Comparison of ENCODE assay signal across 19 cellular contexts in genomic region chr10:49387029-49387428, GRCh38. TPM values are rescaled to one million over a fixed set of nuclear protein-coding genes. Genes with fewer than 3 reads are reported as not detected.
DNase-seq lines count a peak whose midpoint lies in the region; ATAC-seq and TF ChIP-seq lines count a peak whose summit lies in the region.
"Had no signal": no experiment of that assay in that cellular context is flagged by ENCODE, and none has a peak within 500 bp of the region (broad histone marks: within the 10 kb centered on the region; RNA-seq: fewer than 3 reads in every experiment).

No MANE protein-coding gene starts in this region.

- no peaks in the 10 kb centered on the region for H3K4me1 ChIP-seq in spleen
- H3K4me1 ChIP-seq: esophagus squamous epithelium, Peyer's patch had no signal

- no peak overlapping the region for H3K27ac ChIP-seq in spleen
- no peak overlapping the region for H3K27ac ChIP-seq in CD4-positive, alpha-beta T cell (ENCODE audit: low read depth, low read length)
- H3K27ac ChIP-seq: BLaER1, esophagus squamous epithelium, Peyer's patch had no signal

- DNase-seq in AG08395 (ENCODE audit: low spot score) (peak; percentile 47), HFFc6 (peak; percentile 92), amniotic stem cell (lab: John Stamatoyannopoulos, UW) (peak; percentile 41), iris pigment epithelial cell (ENCODE audit: low read depth) (peak; percentile 98), spleen (no peak), NCI-H1694 treated with DMSO at 0.1 percent for 48 hours (lab: John Stamatoyannopoulos, UW) (no peak)
- DNase-seq in CD4-positive, alpha-beta T cell, result no peak
- DNase-seq: activated CD8-positive, alpha-beta memory T cell treated with anti-CD3 and anti-CD28 coated beads for 24 hours; esophagus squamous epithelium; NCI-H1436; NCI-H510A; Peyer's patch; stimulated activated CD4-positive, alpha-beta T cell treated with anti-CD3 and anti-CD28 coated beads, Interleukin-2, amount 100 ng/mL, for 48 hours had no signal

- H3K9me3 Mint-ChIP-seq in HFFc6, result no peaks in the 10 kb centered on the region
- no peaks in the 10 kb centered on the region for H3K9me3 Mint-ChIP-seq in CD4-positive, alpha-beta T cell
- H3K9me3 Mint-ChIP-seq: central memory CD8-positive, alpha-beta T cell; stimulated activated memory B cell treated with anti-CD40 and anti-IgM and Interleukin-4, amounts not matched to agents 10 μg/mL and 1 μg/mL and 100 μg/mL, for 72 hours had no signal

- H3K9me3 ChIP-seq in spleen, result no peaks in the 10 kb centered on the region
- no peaks in the 10 kb centered on the region for H3K9me3 ChIP-seq in CD4-positive, alpha-beta T cell (ENCODE audit: control insufficient read depth, low read length)
- H3K9me3 ChIP-seq: BLaER1, esophagus squamous epithelium, Peyer's patch had no signal

- TF ChIP-seq POLR2A in spleen (IDR thresholded peaks at IDR 0.05), result no peak

- H3K36me3 Mint-ChIP-seq in HFFc6 (ENCODE audit: low read depth), result no peaks in the 10 kb centered on the region
- no peaks in the 10 kb centered on the region for H3K36me3 Mint-ChIP-seq in CD4-positive, alpha-beta T cell (ENCODE audit: low read depth)
- H3K36me3 Mint-ChIP-seq: stimulated activated memory B cell treated with anti-CD40 and anti-IgM and Interleukin-4, amounts not matched to agents 10 μg/mL and 1 μg/mL and 100 μg/mL, for 72 hours had no signal

- no peak for ATAC-seq in CD4-positive, alpha-beta T cell (ENCODE audit: poor library complexity)
- ATAC-seq in GM21576 (IDR thresholded peaks at IDR 0.05; ENCODE audit: unreplicated experiment), result no peak
- ATAC-seq: stimulated activated memory B cell treated with anti-CD40 and anti-IgM and Interleukin-4, amounts not matched to agents 10 μg/mL and 1 μg/mL and 100 μg/mL, for 72 hours had no signal

- H3K27me3 Mint-ChIP-seq in HFFc6 (ENCODE audit: insufficient read depth), result peaks cover 38% of the 10 kb centered on the region
- peaks cover 45% of the 10 kb centered on the region for H3K27me3 Mint-ChIP-seq in CD4-positive, alpha-beta T cell

- H3K4me3 ChIP-seq in spleen, result no peak overlapping the region
- H3K4me3 ChIP-seq: BLaER1, esophagus squamous epithelium, Peyer's patch had no signal

- CTCF ChIA-PET in CD4-positive, alpha-beta T cell (lab: Charles Lee), result no interaction called here

- POLR2A ChIA-PET in CD4-positive, alpha-beta T cell (lab: Charles Lee), result no interaction called here

- H3K4me3 Mint-ChIP-seq in HFFc6, result peak overlapping the region; percentile 46
- H3K4me3 Mint-ChIP-seq in CD4-positive, alpha-beta T cell, result no peak overlapping the region
- H3K4me3 Mint-ChIP-seq: central memory CD8-positive, alpha-beta T cell; stimulated activated memory B cell treated with anti-CD40 and anti-IgM and Interleukin-4, amounts not matched to agents 10 μg/mL and 1 μg/mL and 100 μg/mL, for 72 hours had no signal

- H3K27ac Mint-ChIP-seq in HFFc6, result peak overlapping the region; percentile 70
- H3K27ac Mint-ChIP-seq in CD4-positive, alpha-beta T cell, result no peak overlapping the region
- H3K27ac Mint-ChIP-seq: stimulated activated memory B cell treated with anti-CD40 and anti-IgM and Interleukin-4, amounts not matched to agents 10 μg/mL and 1 μg/mL and 100 μg/mL, for 72 hours had no signal

- H3K4me1 Mint-ChIP-seq in HFFc6 (ENCODE audit: low read depth), result peaks cover 24% of the 10 kb centered on the region
- H3K4me1 Mint-ChIP-seq in CD4-positive, alpha-beta T cell (ENCODE audit: low read depth), result no peaks in the 10 kb centered on the region
- H3K4me1 Mint-ChIP-seq: central memory CD8-positive, alpha-beta T cell; stimulated activated memory B cell treated with anti-CD40 and anti-IgM and Interleukin-4, amounts not matched to agents 10 μg/mL and 1 μg/mL and 100 μg/mL, for 72 hours had no signal

- 67 to 88% (median 77%) methylated on average over 7 of the region's 7 CpGs for WGBS in spleen, 5 donors

- peaks cover 0 to 83% (median 9%) of the 10 kb centered on the region in 7 donors for H3K27me3 ChIP-seq in spleen (replicated peaks in 1 of 7)
- peaks cover 19% of the 10 kb centered on the region for H3K27me3 ChIP-seq in CD4-positive, alpha-beta T cell (ENCODE audit: control insufficient read depth, insufficient read depth, low read length)
- H3K27me3 ChIP-seq: BLaER1 had no signal

- H3K36me3 ChIP-seq in spleen, result no peaks in the 10 kb centered on the region
- H3K36me3 ChIP-seq: BLaER1, esophagus squamous epithelium, Peyer's patch had no signal

- intact Hi-C loops in spleen (cut with DNase I; ENCODE audit: low total_unique reads), result no loop called here
- intact Hi-C loops in CD4-positive, alpha-beta T cell (cut with DNase I, micrococcal nuclease), result no loop called here

- no peak for TF ChIP-seq CTCF in HFFc6 (IDR thresholded peaks at IDR 0.05)
- no peak for TF ChIP-seq CTCF in spleen (IDR thresholded peaks at IDR 0.05 in 8 of 11, conservative IDR thresholded peaks at IDR 0.05 in 3 of 11)
- no peak for TF ChIP-seq CTCF in CD4-positive, alpha-beta T cell (IDR thresholded peaks at IDR 0.05)

RNA-seq across cellular contexts. Expression of gene DRGX, which starts 8.9 kb away (rescaled TPM):
- total RNA-seq in HFFc6 (2021; fragmentation: NEBNext Ultra II Directional; extraction: Animal tissue kit (Norgen Biotek cat#: 25700)), result under 1 TPM in 5 of 6 experiments, not detected in 1; 0.10 to 0.35 (median 0.14) TPM
- not detected for total RNA-seq in spleen
- polyA plus RNA-seq in spleen, result under 1 TPM in 2 of 3 donors, not detected in 1; 0.03 to 0.11 TPM
- total RNA-seq in CD4-positive, alpha-beta T cell, result not detected
- total RNA-seq: esophagus squamous epithelium, HepG2, mucosa of gallbladder, Peyer's patch had no signal
- polyA plus RNA-seq: HepG2 had no signal

Comparison
In these comparisons a context has a peak if more than half of its experiments do, and no peak if none do; other contexts are left out.
1. DNase-seq: peak in AG08395 (single experiment), HFFc6 (single experiment), amniotic stem cell (single experiment) and iris pigment epithelial cell (single experiment); none in spleen (single experiment), NCI-H1694 treated with DMSO at 0.1 percent for 48 hours (single experiment) and CD4-positive, alpha-beta T cell (0 of 10).